In genomic region chr17:32211671-32212070, GRCh38 we compare ENCODE assay signal across 35 cellular contexts. TPM values are rescaled to one million over a fixed set of nuclear protein-coding genes. Genes with fewer than 3 reads are reported as not detected.
"Had no signal": no experiment of that assay in that cellular context is flagged by ENCODE, and none has a peak within 500 bp of the region (broad histone marks: within the 10 kb centered on the region; RNA-seq: fewer than 3 reads in every experiment).

No MANE protein-coding gene starts in this region.

- H3K27ac ChIP-seq: KMS-11 had no signal

- H3K4me2 ChIP-seq: KMS-11 had no signal

- DNase-seq: Karpas-422, Kasumi-1, MG63, MM.1S, MV-4-11, NCI-H1048, NCI-H1092, NCI-H1092 treated with DMSO at 0.1 percent for 48 hours, NCI-H1105, NCI-H1105 treated with DMSO at 0.1 percent for 48 hours, NCI-H1417, NCI-H1417 treated with DMSO at 0.1 percent for 48 hours, NCI-H1436, NCI-H1436 treated with DMSO at 0.1 percent for 48 hours, NCI-H146, NCI-H1694, NCI-H1694 treated with DMSO at 0.1 percent for 48 hours, NCI-H187, NCI-H187 treated with DMSO at 0.1 percent for 48 hours, NCI-H1930, NCI-H2029, NCI-H2029 treated with DMSO at 0.1 percent for 48 hours, NCI-H2081, NCI-H2081 treated with DMSO at 0.1 percent for 48 hours, NCI-H2107, NCI-H2171, NCI-H2171 treated with DMSO at 0.1 percent for 48 hours, NCI-H2227 treated with DMSO at 0.1 percent for 48 hours, NCI-H226, NCI-H345, NCI-H446, NCI-H446 treated with DMSO at 0.1 percent for 48 hours, NCI-H510A had no signal

- H3K9me3 ChIP-seq: MG63 had no signal

- H3K4me3 ChIP-seq: MG63 had no signal

- H3K9ac ChIP-seq: KMS-11 had no signal

- H3K27me3 ChIP-seq: MG63 had no signal

RNA-seq across cellular contexts. Expression of gene RHBDL3, which starts 54.0 kb away (rescaled TPM):
- total RNA-seq: MCF 10A had no signal
